In the genomic region with DNA sequence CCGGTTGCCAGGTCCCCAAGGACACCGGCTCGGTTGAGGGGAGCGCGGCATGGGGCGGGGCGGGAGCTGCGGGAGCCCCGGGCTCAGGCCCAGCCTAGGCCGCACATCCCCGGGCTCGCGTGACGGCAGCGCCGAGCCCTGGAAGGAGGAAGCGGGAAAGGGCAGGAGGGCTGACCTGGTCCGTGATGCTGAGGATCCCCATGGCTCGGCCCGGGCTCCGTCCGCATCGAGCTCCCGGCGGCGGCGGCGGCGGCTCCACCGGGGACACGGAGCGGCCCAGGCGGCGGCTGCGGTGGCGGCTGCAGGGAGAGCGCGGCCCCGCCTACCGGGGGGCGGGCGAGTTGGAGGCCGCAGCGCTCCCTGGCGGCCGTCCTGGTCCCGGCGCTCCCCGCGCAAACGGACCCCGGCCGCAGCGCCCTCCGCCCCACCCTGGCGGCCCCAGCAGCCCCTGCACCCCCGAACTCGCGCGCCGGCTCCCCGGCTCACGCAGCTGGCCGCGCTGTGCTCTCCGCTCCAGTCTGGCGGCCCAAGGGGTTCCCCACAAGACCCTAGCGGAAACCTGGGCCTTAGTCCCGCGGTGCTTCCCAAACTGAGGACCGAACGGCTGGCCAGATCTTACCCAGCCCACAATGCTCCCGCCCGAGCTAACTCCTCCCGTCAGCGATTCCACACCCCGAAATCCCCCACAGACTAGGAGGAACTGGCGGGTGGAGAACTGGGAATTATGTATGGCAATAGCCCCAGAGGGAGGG, we compare ENCODE assay signal across 8 cellular contexts. TPM values are rescaled to one million over a fixed set of nuclear protein-coding genes. Genes with fewer than 3 reads are reported as not detected.
A peak's percentile ranks its signal among the peaks of the same experiment; 100 is the strongest.
DNase-seq lines count a peak whose midpoint lies in the region; ATAC-seq and TF ChIP-seq lines count a peak whose summit lies in the region.

ANKRD52 (minus strand) TSS at position 317 of the 752 bp plus-strand sequence; CDS start at position 202, 115 bp downstream.

- peak; percentile 40 for TF ChIP-seq CTCF in AG09319 (IDR thresholded peaks at IDR 0.05; ENCODE audit: low read depth, low read length)
- peak; percentile 87 for TF ChIP-seq CTCF in chondrocyte (IDR thresholded peaks at IDR 0.05)

- peak within 1 kb of the TSS; percentile 92 for H3K4me3 Mint-ChIP-seq in chondrocyte (ENCODE audit: unreplicated experiment)

- H3K27ac Mint-ChIP-seq in chondrocyte (ENCODE audit: unreplicated experiment): peak within 1 kb of the TSS; percentile 95

- H3K4me1 Mint-ChIP-seq in chondrocyte (ENCODE audit: low read depth): peaks cover 31% of the 10 kb centered on the region

- peaks cover 18% of the 10 kb centered on the region for H3K36me3 Mint-ChIP-seq in chondrocyte (ENCODE audit: low read depth)

- H3K9me3 Mint-ChIP-seq in chondrocyte (ENCODE audit: low read depth): no peaks in the 10 kb centered on the region

- no peak for DNase-seq in AG09319 (ENCODE audit: extremely low read depth, low read depth)
- DNase-seq in NCI-H2196 treated with DMSO at 0.1 percent for 48 hours (lab: John Stamatoyannopoulos, UW; ENCODE audit: unreplicated experiment): peak; percentile 65
- peak; percentile 66 for DNase-seq in activated CD4-positive, alpha-beta T cell treated with anti-CD3 and anti-CD28 coated beads for 1 hour
- DNase-seq in chondrocyte (ENCODE audit: low spot score): peak; percentile 91
- peak; percentile 76 for DNase-seq in kidney tubule cell (ENCODE audit: low spot score)
- DNase-seq in stimulated activated CD4-positive, alpha-beta T cell treated with anti-CD3 and anti-CD28 coated beads, Interleukin-1b, Interleukin-23, amount 100 ng/mL, for 1 hour (ENCODE audit: low read depth in 2 of 2): peak; percentile 48 to 69

- H3K27me3 Mint-ChIP-seq in chondrocyte (ENCODE audit: low read depth): no peaks in the 10 kb centered on the region

- ATAC-seq in GM18870 (IDR thresholded peaks at IDR 0.05; ENCODE audit: unreplicated experiment) (peak; percentile 62), HG03103 (IDR thresholded peaks at IDR 0.05; ENCODE audit: low read depth, unreplicated experiment) (peak; percentile 85)

RNA-seq across cellular contexts. Expression of gene ANKRD52, which starts in this region (rescaled TPM):
- 99.9 to 113 TPM (median 106 TPM) in 3 replicates for total RNA-seq in chondrocyte
